18 cellular contexts compared by ENCODE assay signal in genomic region chr5:130136300-130136699, GRCh38.
A peak's percentile ranks its signal among the peaks of the same experiment; 100 is the strongest.
DNase-seq lines count a peak whose midpoint lies in the region; ATAC-seq lines count a peak whose summit lies in the region.
"Had no signal": no experiment of that assay in that cellular context is flagged by ENCODE, and none has a peak within 500 bp of the region (broad histone marks: within the 10 kb centered on the region; RNA-seq: fewer than 3 reads in every experiment).

No MANE protein-coding gene starts in this region.

- no peak for DNase-seq in Right ventricle myocardium inferior (ENCODE audit: missing footprints)
- no peak for DNase-seq in cardiac septum (ENCODE audit: low spot score)
- DNase-seq in Right ventricle myocardium superior = no peak
- DNase-seq in sciatic nerve (ENCODE audit: low spot score) = no peak
- no peak for DNase-seq in OCI-M2 (lab: John Stamatoyannopoulos, UW; ENCODE audit: unreplicated experiment)
- DNase-seq in islet precursor cell = no peak
- DNase-seq: activated B cell treated with CpG ODN at 0.5 μM for 24 hours; activated naive CD4-positive, alpha-beta T cell treated with anti-CD3 and anti-CD28 coated beads, Interleukin-2, amount 10 ng/mL, durations not matched to agents 7 days and 5 days; activated T-cell treated with anti-CD3 and anti-CD28 coated beads, Interleukin-2, amount 50 U/mL, for 48 hours; cortex of kidney; natural killer cell; NCI-H187 treated with DMSO at 0.1 percent for 48 hours; NCI-H446 treated with DMSO at 0.1 percent for 48 hours; Peyer's patch; stimulated activated naive CD8-positive, alpha-beta T cell treated with anti-CD3 and anti-CD28 coated beads, Interleukin-15, Interleukin-2, amounts not matched to agents 100 U/mL and 50 U/mL, for 24 hours; upper lobe of right lung had no signal

- intact Hi-C loops in Right ventricle myocardium inferior (cut with DNase I) (no loop called here), cardiac septum (cut with DNase I) (no loop called here), Right ventricle myocardium superior (cut with DNase I) (no loop called here), sciatic nerve (cut with DNase I) (no loop called here)

- ATAC-seq in Right ventricle myocardium inferior (peak; percentile 39), Right ventricle myocardium superior (ENCODE audit: poor library complexity) (peak; percentile 60), sciatic nerve (peak; percentile 71), GM18861 (IDR thresholded peaks at IDR 0.05; ENCODE audit: unreplicated experiment) (no peak), HG03196 (IDR thresholded peaks at IDR 0.05; ENCODE audit: unreplicated experiment) (no peak)
- ATAC-seq: natural killer cell; stimulated activated naive CD8-positive, alpha-beta T cell treated with anti-CD3 and anti-CD28 coated beads, Interleukin-15, Interleukin-2, amounts not matched to agents 100 U/mL and 50 U/mL, for 24 hours; upper lobe of right lung had no signal

Comparison
In these comparisons a context has a peak if more than half of its experiments do, and no peak if none do; other contexts are left out.
1. ATAC-seq: peak in Right ventricle myocardium inferior (single experiment), Right ventricle myocardium superior (single experiment) and sciatic nerve (single experiment); none in GM18861 (single experiment) and HG03196 (single experiment).